7 cellular contexts compared by ENCODE assay signal in genomic region chr22:41919357-41920224, GRCh38. TPM values are rescaled to one million over a fixed set of nuclear protein-coding genes. Genes with fewer than 3 reads are reported as not detected.
DNase-seq lines count a peak whose midpoint lies in the region; ATAC-seq, FAIRE-seq and TF ChIP-seq lines count a peak whose summit lies in the region.

No MANE protein-coding gene starts in this region.

- no peaks in the 10 kb centered on the region for H3K9me2 ChIP-seq in OCI-LY7 (ENCODE audit: insufficient read depth, low read length)

- BruUV-seq in OCI-LY7 (replicated peaks; lab: Mats Ljungman, UMichigan), result no TSS peak
- no TSS peak for BruUV-seq in K562 (replicated peaks; lab: Mats Ljungman, UMichigan)

- 27% methylated on average over 18 of the region's 62 CpGs for WGBS in K562 (ENCODE audit: insufficient coverage, low coverage, missing lambda C conversion rate)

- peaks cover 4% of the 10 kb centered on the region; the same call in 1 of the 2 replicates for H3K79me2 ChIP-seq in OCI-LY7 (ENCODE audit: insufficient read depth, low read depth, low read length)
- no peaks in the 10 kb centered on the region for H3K79me2 ChIP-seq in K562 (ENCODE audit: control insufficient read depth, insufficient read depth, low read length)

- H4K20me1 ChIP-seq in OCI-LY7 (ENCODE audit: insufficient read depth, low read length), result 0 out of 2 replicates have a peak, but pooled peaks cover 4% of the 10 kb centered on the region
- no peaks in the 10 kb centered on the region; the same call in 1 of the 2 replicates for H4K20me1 ChIP-seq in K562 (replicated peaks; ENCODE audit: control insufficient read depth, insufficient read depth, low read length)

- CTCF ChIA-PET in OCI-LY7 (lab: Charles Lee; ENCODE audit: unreplicated experiment), result no interaction called here
- CTCF ChIA-PET in K562 (lab: Yijun Ruan, JAX; ENCODE audit: low intra/inter-chr PET ratio), result no interaction called here

- POLR2A ChIA-PET in OCI-LY7 (lab: Charles Lee), result interaction anchor here (0.7 kb wide), 1 partner anchor 28 kb away, joined by 6 read pairs; no protein-coding TSS in a partner anchor
- POLR2A ChIA-PET in K562 (lab: Yijun Ruan, JAX), result interaction anchor here (1.1 kb wide), 1 partner anchor 16 kb away, joined by 4 read pairs; no protein-coding TSS in a partner anchor

- H3K9me1 ChIP-seq in K562 (ENCODE audit: control insufficient read depth, insufficient read depth, low read length), result no peaks in the 10 kb centered on the region

- H3K4me2 ChIP-seq in OCI-LY7 (ENCODE audit: low read length), result peak overlapping the region; percentile 80
- H3K4me2 ChIP-seq in K562 (ENCODE audit: insufficient read depth, low read length), result peak overlapping the region; percentile 62

- H3K4me1 ChIP-seq in OCI-LY7 (ENCODE audit: insufficient read depth, low read length, poor library complexity, severe bottlenecking), result peaks cover 81% of the 10 kb centered on the region
- H3K4me1 ChIP-seq in K562 (replicated peaks in 1 of 2; ENCODE audit: control insufficient read depth in 2 of 2, insufficient read depth in 2 of 2, low read length in 2 of 2), result peaks cover 6 to 39% of the 10 kb centered on the region in 2 experiments; a peak in 3 of 5 replicates
- peaks cover 0 to 8% of the 10 kb centered on the region in 2 donors for H3K4me1 ChIP-seq in kidney (ENCODE audit: control insufficient read depth in 1 of 2, insufficient read depth in 1 of 2, low read depth in 1 of 2, low read length in 2 of 2)

- TF ChIP-seq EP300 in K562 (IDR thresholded peaks at IDR 0.05; ENCODE audit: low read length), result no peak

- FAIRE-seq in K562 (lab: Jason Lieb, UNC) (no peak), kidney (lab: Jason Lieb, UNC) (no peak)

- intact Hi-C loops in OCI-LY7 (cut with micrococcal nuclease; ENCODE audit: unreplicated experiment) (loop anchor here (2.0 to 10.0 kb wide), 3 partner anchors 21 to 175 kb away; partner anchors contain the start of gene SREBF2), K562 (cut with micrococcal nuclease) (no loop called here), kidney (cut with DNase I) (no loop called here)

- DNase-seq in GM13976 (ENCODE audit: low spot score), result peak; percentile 90
- DNase-seq in H7, result peak; percentile 99
- peak; percentile 84 for DNase-seq in OCI-LY7 (ENCODE audit: low spot score)
- peak; percentile 48 to 70 (median 65) for DNase-seq in K562 (ENCODE audit: extremely low read depth in 1 of 4, low spot score in 3 of 4)
- DNase-seq in kidney, result no peak
- peak; percentile 36 for DNase-seq in stimulated activated CD8-positive, alpha-beta memory T cell treated with anti-CD3 and anti-CD28 coated beads, Interleukin-12 subunit alpha, Interleukin-12 subunit beta, amount 100 ng/mL, for 4 hours (ENCODE audit: low read depth)
- no peak for DNase-seq in amniotic stem cell (lab: John Stamatoyannopoulos, UW)

- H3K27me3 ChIP-seq in H7 (ENCODE audit: control insufficient read depth, insufficient read depth, low read length) (peaks cover 45% of the 10 kb centered on the region), K562 (ENCODE audit: control insufficient read depth in 2 of 2, insufficient read depth in 2 of 2, low read length in 2 of 2) (0 out of 5 replicates have a peak, but pooled peaks cover 0 to 4% of the 10 kb centered on the region in 2 experiments)

- TF ChIP-seq RAD21 in K562 (CRISPR knock-in tag; conservative IDR thresholded peaks at IDR 0.05 in 1 of 2, IDR thresholded peaks at IDR 0.05 in 1 of 2), result no peak

- peak; percentile 80 for ATAC-seq in K562

- TF ChIP-seq POLR2A in K562 (conservative IDR thresholded peaks at IDR 0.05), result no peak

- H3K9ac ChIP-seq in K562 (ENCODE audit: insufficient read depth in 1 of 2, low read depth in 2 of 2, low read length in 2 of 2) (peak overlapping the region in 1 of 2 experiments; percentile 78; a peak in 2 of 4 replicates), kidney (ENCODE audit: low read length in 2 of 2) (peak overlapping the region; percentile 26 to 48)

- H3K27ac ChIP-seq in OCI-LY7 (ENCODE audit: low read depth, low read length, poor library complexity, severe bottlenecking) (peak overlapping the region; percentile 88), K562 (ENCODE audit: extremely low read depth, low read depth, low read length) (no peak overlapping the region; the same call in 2 of the 3 replicates), kidney (ENCODE audit: low read depth in 2 of 2, low read length in 2 of 2) (no peak overlapping the region)

- TF ChIP-seq CTCF in GM13976 (IDR thresholded peaks at IDR 0.05; ENCODE audit: borderline replicate concordance, control extremely low read depth, extremely low read depth, insufficient read depth, missing control alignments), result no peak
- 0 out of 2 replicates have a peak, but pooled peaks have one; percentile 15 for TF ChIP-seq CTCF in OCI-LY7 (conservative IDR thresholded peaks at IDR 0.05; ENCODE audit: low read length)
- no peak for TF ChIP-seq CTCF in K562 (IDR thresholded peaks at IDR 0.05 in 2 of 3, conservative IDR thresholded peaks at IDR 0.05 in 1 of 3; ENCODE audit: insufficient read depth in 2 of 3, low read depth in 1 of 3, low read length in 3 of 3)
- no peak for TF ChIP-seq CTCF in kidney (IDR thresholded peaks at IDR 0.05; ENCODE audit: borderline replicate concordance, extremely low read depth, insufficient read depth)

- H3K4me3 ChIP-seq in H7 (ENCODE audit: insufficient read depth, low read depth, low read length) (peak overlapping the region; percentile 61), OCI-LY7 (ENCODE audit: low read depth, low read length, poor library complexity, severe bottlenecking) (peak overlapping the region; percentile 59), K562 (peak overlapping the region; percentile 11; the same call in 1 of the 2 replicates), kidney (ENCODE audit: low read length in 2 of 2) (peak overlapping the region in 1 of 2 donors; percentile 39)

- in situ Hi-C loops in GM13976 (cut with MboI; ENCODE audit: low sequenced_read_pairs, unreplicated experiment) (no loop called here), K562 (cut with MboI) (no loop called here)

- H2AFZ ChIP-seq in OCI-LY7 (ENCODE audit: low read length), result no peak overlapping the region
- peak overlapping the region; percentile 59; the same call in 1 of the 2 replicates for H2AFZ ChIP-seq in K562 (ENCODE audit: low read depth, low read length)

- H3K9me3 ChIP-seq in OCI-LY7 (ENCODE audit: low read length) (no peaks in the 10 kb centered on the region), K562 (replicated peaks; ENCODE audit: control insufficient read depth, insufficient read depth, low read depth, low read length) (no peaks in the 10 kb centered on the region), kidney (ENCODE audit: control insufficient read depth in 1 of 2, low read length in 2 of 2) (no peaks in the 10 kb centered on the region)

- H3K36me3 ChIP-seq in H7 (replicated peaks; ENCODE audit: control insufficient read depth, insufficient read depth, low read length) (no peaks in the 10 kb centered on the region), OCI-LY7 (ENCODE audit: insufficient read depth, low read length) (peaks cover 12% of the 10 kb centered on the region; the same call in 1 of the 2 replicates), K562 (ENCODE audit: control insufficient read depth, insufficient read depth, low read length) (no peaks in the 10 kb centered on the region), kidney (ENCODE audit: control insufficient read depth in 1 of 2, insufficient read depth in 2 of 2, low read length in 2 of 2) (no peaks in the 10 kb centered on the region)

RNA-seq across cellular contexts. Expression of gene SHISA8, which starts 4.7 kb away (rescaled TPM):
- 3.2 TPM in 2 replicates for total RNA-seq in H7 (2014; rRNA removed; shearing (Covaris generic))
- total RNA-seq in OCI-LY7 (2014; rRNA removed; shearing (Covaris generic)), result not detected in 2 replicates
- total RNA-seq in OCI-LY7 (2022) (0.61 and 0.74 TPM in 2 replicates), K562 (2014; rRNA removed) (1.1 and 1.4 TPM in 2 replicates), K562 (2014; rRNA removed; fragmentation: Illumina TruSeq; extraction: Trizol) (not detected in 2 replicates), K562 (2015; rRNA removed; fragmentation: Illumina TruSeq; extraction: Trizol) (not detected in 2 replicates), K562 (2021) (2.2 TPM in 2 replicates), kidney (0.35 TPM)
- 0.70 and 1.5 TPM in 2 replicates for total RNA-seq in K562 (2011; cell fraction: chromatin; rRNA removed; ENCODE audit: low replicate concordance)
- total RNA-seq in K562 (2011; cell fraction: nucleolus; rRNA removed), result 2.4 and 5.5 TPM in 2 replicates
- total RNA-seq in K562 (2011; cell fraction: nucleoplasm; rRNA removed), result 1.5 and 2.1 TPM in 2 replicates
- polyA plus RNA-seq in K562 (2011; rRNA removed) (0.08 and 0.15 TPM in 2 replicates), K562 (2014; fragmentation: Illumina TruSeq; extraction: Trizol) (not detected in 2 replicates), K562 (2014; fragmentation: Nextera tagmentation; extraction: Ambion mirVana) (under 1 TPM in 1 of 2 experiments, not detected in 1; 0.07 TPM), K562 (2014; rRNA removed) (0.50 and 3.3 TPM in 2 replicates), kidney (ENCODE audit: insufficient read depth, low read depth, low replicate concordance) (0.47 TPM)
- 0.09 and 1.8 TPM in 2 replicates for polyA plus RNA-seq in K562 (2011; cell fraction: cytosol; rRNA removed)
- polyA plus RNA-seq in K562 (2011; cell fraction: nucleus; rRNA removed), result 2.7 and 8.7 TPM in 2 replicates
- 0.19 and 0.40 TPM in 2 replicates for polyA plus RNA-seq in K562 (2012)
- polyA minus RNA-seq in K562 (2011; rRNA and poly(A)+ RNA removed), result not detected in 2 replicates
- polyA minus RNA-seq in K562 (2011; cell fraction: cytosol; rRNA and poly(A)+ RNA removed), result not detected in 2 replicates
- polyA minus RNA-seq in K562 (2011; cell fraction: nucleus; rRNA and poly(A)+ RNA removed), result 0.94 TPM in 1 of 2 replicates, not detected in the other

RNA-seq across cellular contexts. Expression of gene TNFRSF13C, which starts 7.0 kb away (rescaled TPM):
- total RNA-seq in H7 (2014; rRNA removed; shearing (Covaris generic)), result 1.1 and 1.2 TPM in 2 replicates
- total RNA-seq in OCI-LY7 (2014; rRNA removed; shearing (Covaris generic)), result 10.9 and 21.3 TPM in 2 replicates
- total RNA-seq in OCI-LY7 (2022), result 65.0 and 67.8 TPM in 2 replicates
- total RNA-seq in K562 (2011; cell fraction: chromatin; rRNA removed; ENCODE audit: low replicate concordance), result 5.1 and 11.0 TPM in 2 replicates
- 5.2 and 5.8 TPM in 2 replicates for total RNA-seq in K562 (2011; cell fraction: nucleolus; rRNA removed)
- 6.7 and 7.9 TPM in 2 replicates for total RNA-seq in K562 (2011; cell fraction: nucleoplasm; rRNA removed)
- 0.50 and 0.69 TPM in 2 replicates for total RNA-seq in K562 (2014; rRNA removed)
- total RNA-seq in K562 (2014; rRNA removed; fragmentation: Illumina TruSeq; extraction: Trizol), result 0.44 and 0.48 TPM in 2 replicates
- 0.30 and 0.47 TPM in 2 replicates for total RNA-seq in K562 (2015; rRNA removed; fragmentation: Illumina TruSeq; extraction: Trizol)
- total RNA-seq in K562 (2021), result 1.5 and 1.9 TPM in 2 replicates
- 0.53 and 1.3 TPM in 2 replicates for polyA plus RNA-seq in K562 (2011; rRNA removed)
- polyA plus RNA-seq in K562 (2011; cell fraction: cytosol; rRNA removed), result 0.79 and 0.86 TPM in 2 replicates
- polyA plus RNA-seq in K562 (2011; cell fraction: nucleus; rRNA removed), result 4.2 and 4.7 TPM in 2 replicates
- polyA plus RNA-seq in K562 (2012), result 0.68 and 1.4 TPM in 2 replicates
- polyA plus RNA-seq in K562 (2014; fragmentation: Illumina TruSeq; extraction: Trizol), result 0.59 and 0.66 TPM in 2 replicates
- under 1 TPM; 0.08 to 0.13 TPM for polyA plus RNA-seq in K562 (2014; fragmentation: Nextera tagmentation; extraction: Ambion mirVana)
- polyA plus RNA-seq in K562 (2014; rRNA removed), result 1.1 and 1.3 TPM in 2 replicates
- polyA minus RNA-seq in K562 (2011; rRNA and poly(A)+ RNA removed), result 0.53 and 0.60 TPM in 2 replicates
- polyA minus RNA-seq in K562 (2011; cell fraction: cytosol; rRNA and poly(A)+ RNA removed), result 0.57 and 0.91 TPM in 2 replicates
- 0.40 and 1.00 TPM in 2 replicates for polyA minus RNA-seq in K562 (2011; cell fraction: nucleus; rRNA and poly(A)+ RNA removed)
- 2.9 TPM for total RNA-seq in kidney
- not detected for polyA plus RNA-seq in kidney (ENCODE audit: insufficient read depth, low read depth, low replicate concordance)

RNA-seq across cellular contexts. Expression of gene CENPM, which starts 27.4 kb away (rescaled TPM):
- total RNA-seq in H7 (2014; rRNA removed; shearing (Covaris generic)), result 56.7 and 66.3 TPM in 2 replicates
- total RNA-seq in OCI-LY7 (2014; rRNA removed; shearing (Covaris generic)), result 347 and 354 TPM in 2 replicates
- total RNA-seq in OCI-LY7 (2022), result 189 and 217 TPM in 2 replicates
- total RNA-seq in K562 (2011; cell fraction: chromatin; rRNA removed; ENCODE audit: low replicate concordance), result 59.7 and 128 TPM in 2 replicates
- total RNA-seq in K562 (2011; cell fraction: nucleolus; rRNA removed), result 89.4 and 117 TPM in 2 replicates
- 68.9 and 92.5 TPM in 2 replicates for total RNA-seq in K562 (2011; cell fraction: nucleoplasm; rRNA removed)
- 67.7 and 77.1 TPM in 2 replicates for total RNA-seq in K562 (2014; rRNA removed)
- total RNA-seq in K562 (2014; rRNA removed; fragmentation: Illumina TruSeq; extraction: Trizol), result 9.9 and 11.3 TPM in 2 replicates
- total RNA-seq in K562 (2015; rRNA removed; fragmentation: Illumina TruSeq; extraction: Trizol), result 32.3 and 33.8 TPM in 2 replicates
- 36.2 and 37.4 TPM in 2 replicates for total RNA-seq in K562 (2021)
- polyA plus RNA-seq in K562 (2011; rRNA removed), result 18.8 and 25.3 TPM in 2 replicates
- 25.2 and 56.0 TPM in 2 replicates for polyA plus RNA-seq in K562 (2011; cell fraction: cytosol; rRNA removed)
- polyA plus RNA-seq in K562 (2011; cell fraction: nucleus; rRNA removed), result 59.7 and 86.8 TPM in 2 replicates
- 43.0 and 48.0 TPM in 2 replicates for polyA plus RNA-seq in K562 (2012)
- 23.6 and 41.3 TPM in 2 replicates for polyA plus RNA-seq in K562 (2014; fragmentation: Illumina TruSeq; extraction: Trizol)
- polyA plus RNA-seq in K562 (2014; fragmentation: Nextera tagmentation; extraction: Ambion mirVana), result 10 to 100 TPM; 19.3 to 36.7 TPM
- 49.6 and 53.0 TPM in 2 replicates for polyA plus RNA-seq in K562 (2014; rRNA removed)
- polyA minus RNA-seq in K562 (2011; rRNA and poly(A)+ RNA removed), result 16.4 and 23.1 TPM in 2 replicates
- polyA minus RNA-seq in K562 (2011; cell fraction: cytosol; rRNA and poly(A)+ RNA removed), result 13.0 and 23.0 TPM in 2 replicates
- 37.2 and 46.0 TPM in 2 replicates for polyA minus RNA-seq in K562 (2011; cell fraction: nucleus; rRNA and poly(A)+ RNA removed)
- 2.8 TPM for total RNA-seq in kidney
- polyA plus RNA-seq in kidney (ENCODE audit: insufficient read depth, low read depth, low replicate concordance), result 2.8 TPM

RNA-seq across cellular contexts. Expression of gene SEPTIN3, which starts 49.7 kb away (rescaled TPM):
- total RNA-seq in H7 (2014; rRNA removed; shearing (Covaris generic)), result 8.1 and 11.0 TPM in 2 replicates
- total RNA-seq in OCI-LY7 (2014; rRNA removed; shearing (Covaris generic)), result 0.46 and 1.1 TPM in 2 replicates
- total RNA-seq in OCI-LY7 (2022) (1.9 and 2.1 TPM in 2 replicates), K562 (2014; rRNA removed) (not detected in 2 replicates), K562 (2014; rRNA removed; fragmentation: Illumina TruSeq; extraction: Trizol) (not detected in 2 replicates), K562 (2015; rRNA removed; fragmentation: Illumina TruSeq; extraction: Trizol) (not detected in 2 replicates), K562 (2021) (not detected in 2 replicates), kidney (0.22 TPM)
- not detected in 2 replicates for total RNA-seq in K562 (2011; cell fraction: chromatin; rRNA removed; ENCODE audit: low replicate concordance)
- total RNA-seq in K562 (2011; cell fraction: nucleolus; rRNA removed), result not detected in 2 replicates
- not detected in 2 replicates for total RNA-seq in K562 (2011; cell fraction: nucleoplasm; rRNA removed)
- polyA plus RNA-seq in K562 (2011; rRNA removed) (0.06 and 0.08 TPM in 2 replicates), K562 (2014; fragmentation: Illumina TruSeq; extraction: Trizol) (not detected in 2 replicates), K562 (2014; fragmentation: Nextera tagmentation; extraction: Ambion mirVana) (not detected), K562 (2014; rRNA removed) (not detected in 2 replicates), kidney (ENCODE audit: insufficient read depth, low read depth, low replicate concordance) (0.49 TPM)
- polyA plus RNA-seq in K562 (2011; cell fraction: cytosol; rRNA removed), result 0.01 TPM in 1 of 2 replicates, not detected in the other
- 0.03 and 0.10 TPM in 2 replicates for polyA plus RNA-seq in K562 (2011; cell fraction: nucleus; rRNA removed)
- 0.01 and 0.04 TPM in 2 replicates for polyA plus RNA-seq in K562 (2012)
- polyA minus RNA-seq in K562 (2011; rRNA and poly(A)+ RNA removed), result 0.06 TPM in 1 of 2 replicates, not detected in the other
- polyA minus RNA-seq in K562 (2011; cell fraction: cytosol; rRNA and poly(A)+ RNA removed), result not detected in 2 replicates
- not detected in 2 replicates for polyA minus RNA-seq in K562 (2011; cell fraction: nucleus; rRNA and poly(A)+ RNA removed)

Comparison
In these comparisons a context has a peak if more than half of its experiments do, and no peak if none do; other contexts are left out.
1. DNase-seq: peak in GM13976 (single experiment), H7 (single experiment), OCI-LY7 (single experiment), K562 (4 of 4) and stimulated activated CD8-positive, alpha-beta memory T cell treated with anti-CD3 and anti-CD28 coated beads, Interleukin-12 subunit alpha, Interleukin-12 subunit beta, amount 100 ng/mL, for 4 hours (single experiment); none in kidney (single experiment) and amniotic stem cell (single experiment).